In genomic region chr11:126346586-126346940, GRCh38 we compare ENCODE assay signal across 10 cellular contexts. TPM values are rescaled to one million over a fixed set of nuclear protein-coding genes. Genes with fewer than 3 reads are reported as not detected.
DNase-seq lines count a peak whose midpoint lies in the region; ATAC-seq and TF ChIP-seq lines count a peak whose summit lies in the region.
"Had no signal": no experiment of that assay in that cellular context is flagged by ENCODE, and none has a peak within 500 bp of the region (broad histone marks: within the 10 kb centered on the region; RNA-seq: fewer than 3 reads in every experiment).

No MANE protein-coding gene starts in this region.

- H3K27me3 ChIP-seq in heart left ventricle: no peaks in the 10 kb centered on the region
- H3K27me3 ChIP-seq in lung (ENCODE audit: control insufficient read depth, insufficient read depth): no peaks in the 10 kb centered on the region
- no peaks in the 10 kb centered on the region for H3K27me3 ChIP-seq in upper lobe of right lung

- TF ChIP-seq CTCF in heart left ventricle (IDR thresholded peaks at IDR 0.05): no peak
- no peak for TF ChIP-seq CTCF in lung (IDR thresholded peaks at IDR 0.05; ENCODE audit: control extremely low read depth, extremely low read depth)
- TF ChIP-seq CTCF in upper lobe of right lung (IDR thresholded peaks at IDR 0.05): no peak

- H3K27ac ChIP-seq in heart left ventricle (peak overlapping the region; percentile 46 to 88 (median 64)), adipose tissue (ENCODE audit: low read depth, low read length) (peak overlapping the region; percentile 1), lung (ENCODE audit: low read depth in 1 of 2, low read length in 1 of 2) (peak overlapping the region; percentile 71 to 86), upper lobe of right lung (peak overlapping the region; percentile 71)

- ATAC-seq in heart left ventricle (no peak), Right ventricle myocardium superior (ENCODE audit: poor library complexity) (no peak), lung (ENCODE audit: insufficient read depth, low FRiP score) (no peak), upper lobe of right lung (no peak), GM21381 (IDR thresholded peaks at IDR 0.05; ENCODE audit: unreplicated experiment) (no peak)

- TF ChIP-seq POLR2A in heart left ventricle (IDR thresholded peaks at IDR 0.05): peak in 1 of 2 donors; percentile 1

- H3K9me3 ChIP-seq in heart left ventricle (no peaks in the 10 kb centered on the region), lung (ENCODE audit: control insufficient read depth in 2 of 2, insufficient read depth in 1 of 2, low read length in 1 of 2) (no peaks in the 10 kb centered on the region), upper lobe of right lung (no peaks in the 10 kb centered on the region)

- WGBS in heart left ventricle, 4 donors: 92 to 100% (median 96%) methylated on average over 1 of the region's 1 CpG
- 84 to 100% (median 95%) methylated on average over 1 of the region's 1 CpG for WGBS in adipose tissue, 3 donors
- WGBS in lung, 2 donors: 90 to 98% methylated on average over 1 of the region's 1 CpG

- peaks cover 16 to 70% (median 58%) of the 10 kb centered on the region in 12 donors for H3K4me1 ChIP-seq in heart left ventricle
- peaks cover 8 to 29% of the 10 kb centered on the region in 2 donors for H3K4me1 ChIP-seq in lung (ENCODE audit: control insufficient read depth in 2 of 2, insufficient read depth in 2 of 2, low read length in 2 of 2)
- H3K4me1 ChIP-seq in upper lobe of right lung: peaks cover 37% of the 10 kb centered on the region

- intact Hi-C loops in heart left ventricle (cut with DNase I) (loop anchor here in 1 of 10 donors (5.0 kb wide), 1 partner anchor 34 kb away; no protein-coding TSS in a partner anchor), Right ventricle myocardium superior (cut with DNase I) (no loop called here), upper lobe of right lung (cut with DNase I) (no loop called here)

- DNase-seq in heart left ventricle (no peak), Right ventricle myocardium superior (no peak), lung (ENCODE audit: low spot score) (no peak), upper lobe of right lung (no peak), NAMALWA (ENCODE audit: low spot score) (no peak), AG20443 (ENCODE audit: low spot score) (no peak)
- DNase-seq: NCI-H524, retina had no signal

- H3K4me3 ChIP-seq in heart left ventricle: no peak overlapping the region
- no peak overlapping the region for H3K4me3 ChIP-seq in lung
- H3K4me3 ChIP-seq in upper lobe of right lung: no peak overlapping the region

- H3K36me3 ChIP-seq in heart left ventricle (peaks cover 0 to 37% (median 20%) of the 10 kb centered on the region in 9 donors), lung (ENCODE audit: control insufficient read depth in 2 of 2, insufficient read depth in 2 of 2, low read length in 2 of 2) (peaks cover 0 to 9% of the 10 kb centered on the region in 2 donors), upper lobe of right lung (peaks cover 10% of the 10 kb centered on the region)

RNA-seq across cellular contexts. Expression of gene ST3GAL4, which starts 8.9 kb away (rescaled TPM):
- 10 to 100 TPM; 30.6 to 88.5 (median 59.8) TPM for total RNA-seq in heart left ventricle
- 100 to 1,000 TPM in 1 of 2 donors, 10 to 100 TPM in 1; 66.1 to 168 TPM for polyA plus RNA-seq in heart left ventricle
- total RNA-seq in Right ventricle myocardium superior: 36.5 TPM
- 10 to 100 TPM in 2 of 3 donors, 1 to 10 TPM in 1; 7.5 to 42.1 (median 20.8) TPM for polyA plus RNA-seq in adipose tissue
- total RNA-seq in lung: 10 to 100 TPM; 31.5 to 31.9 TPM
- 10 to 100 TPM; 23.6 to 38.3 TPM for polyA plus RNA-seq in lung
- total RNA-seq in upper lobe of right lung: 39.2 TPM

RNA-seq across cellular contexts. Expression of gene DCPS, which starts 42.7 kb away (rescaled TPM):
- total RNA-seq in heart left ventricle: 10 to 100 TPM in 5 of 9 donors, 1 to 10 TPM in 4; 7.7 to 15.5 (median 11.1) TPM
- 10 to 100 TPM in 1 of 2 donors, 1 to 10 TPM in 1; 8.1 to 18.9 TPM for polyA plus RNA-seq in heart left ventricle
- total RNA-seq in Right ventricle myocardium superior: 10.7 TPM
- 10 to 100 TPM; 13.5 to 17.4 (median 15.8) TPM for polyA plus RNA-seq in adipose tissue
- total RNA-seq in lung: 10 to 100 TPM; 10.7 to 20.4 TPM
- 10 to 100 TPM; 20.4 to 26.3 TPM for polyA plus RNA-seq in lung
- total RNA-seq in upper lobe of right lung: 15.5 TPM

Comparison
In these comparisons a context has a peak if more than half of its experiments do, and no peak if none do; other contexts are left out.
1. H3K27ac ChIP-seq: peak in every context shown above with its lines; median percentile 78 in lung; 71 in upper lobe of right lung; 64 in heart left ventricle; 1 in adipose tissue.